In genomic region chr14:95469134-95469481, GRCh38 we compare ENCODE assay signal across 19 cellular contexts. TPM values are rescaled to one million over a fixed set of nuclear protein-coding genes. Genes with fewer than 3 reads are reported as not detected.
DNase-seq lines count a peak whose midpoint lies in the region; ATAC-seq, FAIRE-seq and TF ChIP-seq lines count a peak whose summit lies in the region.
"Had no signal": no experiment of that assay in that cellular context is flagged by ENCODE, and none has a peak within 500 bp of the region (broad histone marks: within the 10 kb centered on the region; RNA-seq: fewer than 3 reads in every experiment).

No MANE protein-coding gene starts in this region.

- FAIRE-seq in A549 (lab: Jason Lieb, UNC), result no peak
- FAIRE-seq: A204.1, HTR-8/SVneo had no signal

- H3K4me2 ChIP-seq in A549, result peak overlapping the region; percentile 47

- H3K9me3 ChIP-seq in A549, result no peaks in the 10 kb centered on the region
- no peaks in the 10 kb centered on the region for H3K9me3 ChIP-seq in Caco-2
- H3K9me3 ChIP-seq in endodermal cell (ENCODE audit: control insufficient read depth, low read length), result no peaks in the 10 kb centered on the region
- H3K9me3 ChIP-seq: SJSA1 had no signal

- H3K9me3 Mint-ChIP-seq in Caco-2 (ENCODE audit: unreplicated experiment) (no peaks in the 10 kb centered on the region), endodermal cell (no peaks in the 10 kb centered on the region), T-cell (peaks cover 0 to 3% (median 0%) of the 10 kb centered on the region in 3 donors)
- no peaks in the 10 kb centered on the region for H3K9me3 Mint-ChIP-seq in naive thymus-derived CD8-positive, alpha-beta T cell

- no peak for TF ChIP-seq EP300 in A549 (IDR thresholded peaks at IDR 0.05)

- H3K4me1 Mint-ChIP-seq in Caco-2 (ENCODE audit: low read depth, unreplicated experiment), result peaks cover 41% of the 10 kb centered on the region
- peaks cover 7% of the 10 kb centered on the region for H3K4me1 Mint-ChIP-seq in endodermal cell
- H3K4me1 Mint-ChIP-seq in naive thymus-derived CD8-positive, alpha-beta T cell, result peaks cover 44 to 84% (median 63%) of the 10 kb centered on the region in 4 donors
- H3K4me1 Mint-ChIP-seq in T-cell, result peaks cover 49 to 64% (median 63%) of the 10 kb centered on the region in 3 donors

- TF ChIP-seq RAD21 in A549 (conservative IDR thresholded peaks at IDR 0.05 in 1 of 2, IDR thresholded peaks at IDR 0.05 in 1 of 2), result no peak

- WGBS in A549 (ENCODE audit: missing lambda C conversion rate), result 40% methylated on average over 3 of the region's 3 CpGs
- 82% methylated on average over 3 of the region's 3 CpGs; no CpG with 5 or more reads in 1 of the 2 experiments for WGBS in endodermal cell (ENCODE audit: insufficient coverage in 1 of 2, insufficient read length in 1 of 2), 2 experiments

- H3K4me3 Mint-ChIP-seq in Caco-2 (ENCODE audit: unreplicated experiment) (no peak overlapping the region), endodermal cell (no peak overlapping the region), T-cell (no peak overlapping the region)
- no peak overlapping the region for H3K4me3 Mint-ChIP-seq in naive thymus-derived CD8-positive, alpha-beta T cell

- H3K27ac Mint-ChIP-seq in Caco-2 (ENCODE audit: unreplicated experiment) (peak overlapping the region; percentile 94), endodermal cell (peak overlapping the region; percentile 22), T-cell (peak overlapping the region in 1 of 2 donors; percentile 97)
- H3K27ac Mint-ChIP-seq in naive thymus-derived CD8-positive, alpha-beta T cell, result peak overlapping the region in 8 of 10 donors; percentile 77 to 100 (median 97)

- CTCF ChIA-PET in A549 (lab: Yijun Ruan, JAX), result interaction anchor here (0.7 to 2.2 kb wide), 3 partner anchors 10 to 37 kb away, joined by 3 to 6 read pairs (median 5); no protein-coding TSS in a partner anchor
- CTCF ChIA-PET in Caco-2 (lab: Charles Lee), result interaction anchor here (1.0 to 2.4 kb wide), 10 partner anchors 17 to 58 kb away, joined by 3 to 24 read pairs (median 6); partner anchors contain the start of gene SYNE3
- CTCF ChIA-PET in T-cell (lab: Charles Lee), result interaction anchor here in 1 of 2 donors (0.8 kb wide), 1 partner anchor 10 kb away, joined by 10 read pairs; no protein-coding TSS in a partner anchor

- DNase-seq in A549 (ENCODE audit: low read depth in 1 of 2, low spot score in 1 of 2) (no peak), Caco-2 (no peak), endodermal cell (no peak), NCI-H146 treated with DMSO at 0.1 percent for 48 hours (lab: John Stamatoyannopoulos, UW; ENCODE audit: unreplicated experiment) (no peak), T-cell (no peak)
- DNase-seq in naive thymus-derived CD8-positive, alpha-beta T cell, result no peak
- DNase-seq in activated naive CD4-positive, alpha-beta T cell treated with Interleukin-2 at 50 U/mL for 16 hours, result no peak
- no peak for DNase-seq in stimulated activated CD4-positive, alpha-beta T cell treated with anti-CD3 and anti-CD28 coated beads, Interleukin-2, amount 100 ng/mL, for 48 hours
- DNase-seq: H7, NCI-H187 treated with DMSO at 0.1 percent for 48 hours, NCI-H2171, NCI-H446, NCI-H69, OCI-M1 had no signal

- H3K27me3 Mint-ChIP-seq in Caco-2 (ENCODE audit: insufficient read depth, unreplicated experiment) (no peaks in the 10 kb centered on the region), endodermal cell (ENCODE audit: insufficient read depth) (no peaks in the 10 kb centered on the region), T-cell (no peaks in the 10 kb centered on the region)
- H3K27me3 Mint-ChIP-seq in naive thymus-derived CD8-positive, alpha-beta T cell, result no peaks in the 10 kb centered on the region

- no peaks in the 10 kb centered on the region for H3K27me3 ChIP-seq in Caco-2 (replicated peaks; ENCODE audit: control insufficient read depth, insufficient read depth, low read length)
- H3K27me3 ChIP-seq in endodermal cell (ENCODE audit: control insufficient read depth, insufficient read depth, low read length, poor library complexity, severe bottlenecking), result no peaks in the 10 kb centered on the region
- H3K27me3 ChIP-seq: SJSA1 had no signal

- ATAC-seq in A549 (no peak), T-cell (replicated peaks in 1 of 4) (no peak)
- no peak for ATAC-seq in naive thymus-derived CD8-positive, alpha-beta T cell

- TF ChIP-seq POLR2A in A549 (IDR thresholded peaks at IDR 0.05; ENCODE audit: low read length), result no peak

- H3K27ac ChIP-seq in A549, result 0 out of 6 replicates have a peak overlapping the region, but pooled peaks of 1 of the 2 experiments have one; percentile 26
- no peak overlapping the region for H3K27ac ChIP-seq in endodermal cell (ENCODE audit: low read depth, low read length)
- H3K27ac ChIP-seq: C4-2B, HL-60, SJSA1 had no signal

- H3K9ac ChIP-seq in endodermal cell (ENCODE audit: extremely low read depth, low read length, poor library complexity, severe bottlenecking), result no peak overlapping the region

- intact Hi-C loops in Caco-2 (cut with micrococcal nuclease; ENCODE audit: unreplicated experiment), result loop anchor here (2.0 kb wide), 3 partner anchors 16 to 66 kb away; partner anchors contain the start of gene GLRX5

- H3K4me3 ChIP-seq in A549 (no peak overlapping the region), Caco-2 (ENCODE audit: low read depth, low read length) (no peak overlapping the region), endodermal cell (ENCODE audit: low read length) (no peak overlapping the region)
- H3K4me3 ChIP-seq: SJSA1 had no signal

- no peak for TF ChIP-seq CTCF in A549 (IDR thresholded peaks at IDR 0.05)
- TF ChIP-seq CTCF in Caco-2 (IDR thresholded peaks at IDR 0.05; ENCODE audit: insufficient read depth in 1 of 2, low read depth in 1 of 2, low read length in 1 of 2, severe bottlenecking in 1 of 2, unreplicated experiment in 1 of 2), result no peak
- no peak for TF ChIP-seq CTCF in endodermal cell (conservative IDR thresholded peaks at IDR 0.05)

- TSS peak; percentile 97 for BruUV-seq in Caco-2 (replicated peaks; lab: Mats Ljungman, UMichigan)

- no peaks in the 10 kb centered on the region for H3K36me3 ChIP-seq in Caco-2 (ENCODE audit: control insufficient read depth, insufficient read depth, low read length)
- H3K36me3 ChIP-seq in endodermal cell (ENCODE audit: control insufficient read depth, insufficient read depth, low read length), result peaks cover 8% of the 10 kb centered on the region

- H3K36me3 Mint-ChIP-seq in Caco-2 (ENCODE audit: insufficient read depth, unreplicated experiment) (peaks cover 35% of the 10 kb centered on the region), endodermal cell (ENCODE audit: low read depth) (peaks cover 7% of the 10 kb centered on the region), T-cell (peaks cover 61% of the 10 kb centered on the region)
- peaks cover 4 to 53% (median 24%) of the 10 kb centered on the region in 3 donors for H3K36me3 Mint-ChIP-seq in naive thymus-derived CD8-positive, alpha-beta T cell

- POLR2A ChIA-PET in A549 (lab: Yijun Ruan, JAX) (no interaction called here), Caco-2 (lab: Charles Lee) (interaction anchor here (0.5 to 1.8 kb wide), 10 partner anchors 16 to 65 kb away, joined by 3 to 15 read pairs (median 4); partner anchors contain the start of gene GLRX5), T-cell (lab: Charles Lee) (interaction anchor here in 1 of 2 donors (0.6 kb wide), 1 partner anchor 46 kb away, joined by 8 read pairs; no protein-coding TSS in a partner anchor)
- POLR2A ChIA-PET in naive thymus-derived CD8-positive, alpha-beta T cell (lab: Charles Lee), result interaction anchor here (19.9 kb wide), 1 partner anchor 51 kb away, joined by 398 read pairs; the partner anchor contains the start of gene SYNE3

- H3K4me1 ChIP-seq in A549 (peaks cover 11% of the 10 kb centered on the region; the same call in 2 of the 3 replicates), Caco-2 (peaks cover 53% of the 10 kb centered on the region), endodermal cell (ENCODE audit: control insufficient read depth, insufficient read depth, low read length) (peaks cover 7% of the 10 kb centered on the region)
- H3K4me1 ChIP-seq: SJSA1 had no signal

TF ChIP-seq in A549, 52 proteins besides CTCF, POLR2A, EP300 and RAD21:
- no peak for TF ChIP-seq GATA3 (IDR thresholded peaks at IDR 0.05; ENCODE audit: borderline replicate concordance)
- TF ChIP-seq HDAC2 (IDR thresholded peaks at IDR 0.05), result no peak
- no peak for TF ChIP-seq NR3C1 (IDR thresholded peaks at IDR 0.05)
- TF ChIP-seq TP53 (CRISPR knock-in tag; IDR thresholded peaks at IDR 0.05), result no peak
- no peak for TF ChIP-seq SMC3 (IDR thresholded peaks at IDR 0.05)
- TF ChIP-seq KDM1A (IDR thresholded peaks at IDR 0.05; ENCODE audit: low read depth), result no peak
- TF ChIP-seq FOXS1 (CRISPR knock-in tag; IDR thresholded peaks at IDR 0.05), result no peak
- TF ChIP-seq MAZ (IDR thresholded peaks at IDR 0.05; ENCODE audit: borderline replicate concordance, low read depth, low read length), result no peak
- no peak for TF ChIP-seq MAFK (IDR thresholded peaks at IDR 0.05; ENCODE audit: partially characterized antibody)
- TF ChIP-seq ZFP36 (IDR thresholded peaks at IDR 0.05; ENCODE audit: borderline replicate concordance, partially characterized antibody), result no peak
- TF ChIP-seq ZSCAN20 (CRISPR knock-in tag; IDR thresholded peaks at IDR 0.05), result no peak
- TF ChIP-seq NFE2L2 (conservative IDR thresholded peaks at IDR 0.05; ENCODE audit: low read length), result no peak
- no peak for TF ChIP-seq RARB (CRISPR knock-in tag; IDR thresholded peaks at IDR 0.05)
- no peak for TF ChIP-seq POLR2AphosphoS2 (conservative IDR thresholded peaks at IDR 0.05; ENCODE audit: low read length)
- TF ChIP-seq CHD4 (IDR thresholded peaks at IDR 0.05; ENCODE audit: borderline replicate concordance), result no peak

RNA-seq across cellular contexts. Expression of gene SYNE3, which starts 47.3 kb away (rescaled TPM):
- polyA plus RNA-seq in A549 (2011; rRNA removed) (0.08 and 0.19 TPM in 2 replicates), A549 (2017; fragmentation: RNase III; extraction: RNeasy Plus Mini Kit Qiagen cat#74134 plus additional on column Dnase treatment) (0.04 to 0.05 TPM (median 0.04 TPM) in 3 replicates)
- polyA plus RNA-seq in A549 (2012; cell fraction: cytosol; rRNA removed), result 0.05 and 0.09 TPM in 2 replicates
- 0.18 and 0.41 TPM in 2 replicates for polyA plus RNA-seq in A549 (2012; cell fraction: nucleus; rRNA removed)
- 0.15 and 0.29 TPM in 2 replicates for polyA minus RNA-seq in A549 (2011; rRNA and poly(A)+ RNA removed)
- total RNA-seq in Caco-2 (2022) (19.4 and 21.2 TPM in 2 replicates), endodermal cell (1 to 10 TPM; 1.0 to 5.2 TPM), T-cell (10 to 100 TPM; 55.6 to 92.3 (median 77.8) TPM)
- polyA plus RNA-seq in endodermal cell (2013, experiment 1 of 2), result 0.61 TPM
- 0.87 TPM for polyA plus RNA-seq in endodermal cell (2013, experiment 2 of 2)
- 10 to 100 TPM; 47.1 to 48.2 TPM for total RNA-seq in naive thymus-derived CD8-positive, alpha-beta T cell
- 1 to 10 TPM; 2.4 to 4.6 (median 4.5) TPM for polyA plus RNA-seq in naive thymus-derived CD8-positive, alpha-beta T cell
